In genomic region chr1:150322310-150322709, GRCh38 we compare ENCODE assay signal across 8 cellular contexts. TPM values are rescaled to one million over a fixed set of nuclear protein-coding genes. Genes with fewer than 3 reads are reported as not detected.
A peak's percentile ranks its signal among the peaks of the same experiment; 100 is the strongest.
DNase-seq lines count a peak whose midpoint lies in the region; ATAC-seq and TF ChIP-seq lines count a peak whose summit lies in the region.

No MANE protein-coding gene starts in this region.

- DNase-seq in heart left ventricle (no peak), Right ventricle myocardium inferior (ENCODE audit: missing footprints) (no peak), tibial artery (no peak), AG20443 (ENCODE audit: low spot score) (no peak), NCI-H526 treated with DMSO at 0.1 percent for 48 hours (lab: John Stamatoyannopoulos, UW) (no peak)
- DNase-seq in activated T-cell treated with anti-CD3 and anti-CD28 coated beads, Interleukin-2, amount 50 U/mL, for 4 hours = no peak

- 89 to 94% (median 92%) methylated on average over 3 of the region's 3 CpGs for WGBS in heart left ventricle, 4 donors

- H3K9me3 Mint-ChIP-seq in activated T-cell treated with anti-CD3 and anti-CD28 coated beads, Interleukin-2, amount 50 U/mL, for 4 hours = no peaks in the 10 kb centered on the region

- peaks cover 2 to 37% (median 27%) of the 10 kb centered on the region in 9 donors for H3K36me3 ChIP-seq in heart left ventricle
- H3K36me3 ChIP-seq in tibial artery = peaks cover 21 to 29% (median 29%) of the 10 kb centered on the region in 3 donors

- H3K4me3 ChIP-seq in heart left ventricle = peak overlapping the region in 11 of 12 donors; percentile 55 to 92 (median 81)
- peak overlapping the region; percentile 69 for H3K4me3 ChIP-seq in iPS-18c (ENCODE audit: insufficient read depth, low read depth, low read length)
- peak overlapping the region; percentile 79 to 94 for H3K4me3 ChIP-seq in tibial artery

- peaks cover 27% of the 10 kb centered on the region for H3K4me1 Mint-ChIP-seq in activated T-cell treated with anti-CD3 and anti-CD28 coated beads, Interleukin-2, amount 50 U/mL, for 4 hours (ENCODE audit: low read depth)

- H3K27ac ChIP-seq in heart left ventricle = peak overlapping the region in 4 of 12 donors; percentile 84 to 96 (median 92)
- H3K27ac ChIP-seq in tibial artery = peak overlapping the region in 1 of 2 donors; percentile 88

- no peaks in the 10 kb centered on the region for H3K27me3 Mint-ChIP-seq in activated T-cell treated with anti-CD3 and anti-CD28 coated beads, Interleukin-2, amount 50 U/mL, for 4 hours (ENCODE audit: low read depth)

- H3K4me1 ChIP-seq in heart left ventricle (peaks cover 0 to 28% (median 11%) of the 10 kb centered on the region in 12 donors), tibial artery (peaks cover 0 to 25% (median 13%) of the 10 kb centered on the region in 4 donors)

- TF ChIP-seq POLR2A in heart left ventricle (IDR thresholded peaks at IDR 0.05) = no peak

- peak overlapping the region; percentile 99 for H3K4me3 Mint-ChIP-seq in activated T-cell treated with anti-CD3 and anti-CD28 coated beads, Interleukin-2, amount 50 U/mL, for 4 hours

- H3K36me3 Mint-ChIP-seq in activated T-cell treated with anti-CD3 and anti-CD28 coated beads, Interleukin-2, amount 50 U/mL, for 4 hours (ENCODE audit: insufficient read depth) = peaks cover 22% of the 10 kb centered on the region

- no peak for ATAC-seq in heart left ventricle
- no peak for ATAC-seq in Right ventricle myocardium inferior
- peak; percentile 69 to 70 for ATAC-seq in activated T-cell treated with anti-CD3 and anti-CD28 coated beads, Interleukin-2, amount 50 U/mL, for 4 hours
- ATAC-seq in HG02571 (IDR thresholded peaks at IDR 0.05; ENCODE audit: unreplicated experiment) = no peak

- H3K9me3 ChIP-seq in heart left ventricle = no peaks in the 10 kb centered on the region
- H3K9me3 ChIP-seq in iPS-18c (ENCODE audit: control insufficient read depth, insufficient read depth, low read length) = no peaks in the 10 kb centered on the region
- no peaks in the 10 kb centered on the region for H3K9me3 ChIP-seq in tibial artery

- H3K27me3 ChIP-seq in heart left ventricle (no peaks in the 10 kb centered on the region), tibial artery (no peaks in the 10 kb centered on the region)

- intact Hi-C loops in heart left ventricle (cut with DNase I) = loop anchor here in 4 of 10 donors (5.0 to 10.0 kb wide), 3 partner anchors 40 to 68 kb away; partner anchors contain the start of genes CA14 (in 3 of the 4) and RPRD2 (in 1 of the 4)
- intact Hi-C loops in Right ventricle myocardium inferior (cut with DNase I) = no loop called here
- intact Hi-C loops in tibial artery (cut with DNase I; ENCODE audit: low total_unique reads) = no loop called here

- TF ChIP-seq CTCF in heart left ventricle (IDR thresholded peaks at IDR 0.05) = no peak
- TF ChIP-seq CTCF in tibial artery (IDR thresholded peaks at IDR 0.05) = no peak

RNA-seq across cellular contexts. Expression of gene PRPF3, which starts 1.0 kb away (rescaled TPM):
- total RNA-seq in heart left ventricle (10 to 100 TPM; 12.4 to 28.1 (median 19.5) TPM), Right ventricle myocardium inferior (21.9 TPM)
- polyA plus RNA-seq in heart left ventricle = 10 to 100 TPM; 17.8 to 19.5 TPM
- total RNA-seq in activated T-cell treated with anti-CD3 and anti-CD28 coated beads, Interleukin-2, amount 50 U/mL, for 4 hours = 100 to 1,000 TPM in 2 of 3 donors, 10 to 100 TPM in 1; 88.3 to 108 (median 102) TPM

RNA-seq across cellular contexts. Expression of gene MRPS21, which starts 28.6 kb away (rescaled TPM):
- total RNA-seq in heart left ventricle (10 to 100 TPM; 44.5 to 77.2 (median 61.0) TPM), Right ventricle myocardium inferior (70.8 TPM)
- 100 to 1,000 TPM in 1 of 2 donors, 10 to 100 TPM in 1; 64.2 to 139 TPM for polyA plus RNA-seq in heart left ventricle
- 10 to 100 TPM; 76.1 to 80.5 (median 79.4) TPM for total RNA-seq in activated T-cell treated with anti-CD3 and anti-CD28 coated beads, Interleukin-2, amount 50 U/mL, for 4 hours

RNA-seq across cellular contexts. Expression of gene CIART, which starts 40.0 kb away (rescaled TPM):
- 10 to 100 TPM in 4 of 9 donors, 1 to 10 TPM in 5; 2.3 to 23.9 (median 7.1) TPM for total RNA-seq in heart left ventricle
- polyA plus RNA-seq in heart left ventricle = 10 to 100 TPM in 1 of 2 donors, 1 to 10 TPM in 1; 4.1 to 15.0 TPM
- total RNA-seq in Right ventricle myocardium inferior = 12.8 TPM
- 1 to 10 TPM; 2.0 to 2.3 (median 2.3) TPM for total RNA-seq in activated T-cell treated with anti-CD3 and anti-CD28 coated beads, Interleukin-2, amount 50 U/mL, for 4 hours

RNA-seq across cellular contexts. Expression of gene RPRD2, which starts 41.6 kb away (rescaled TPM):
- total RNA-seq in heart left ventricle (10 to 100 TPM; 19.4 to 33.4 (median 25.3) TPM), Right ventricle myocardium inferior (23.6 TPM)
- polyA plus RNA-seq in heart left ventricle = 1 to 10 TPM; 6.4 to 8.6 TPM
- 10 to 100 TPM; 18.6 to 19.8 (median 19.2) TPM for total RNA-seq in activated T-cell treated with anti-CD3 and anti-CD28 coated beads, Interleukin-2, amount 50 U/mL, for 4 hours

RNA-seq across cellular contexts. Expression of gene C1orf54, which starts 49.7 kb away (rescaled TPM):
- total RNA-seq in heart left ventricle (10 to 100 TPM in 6 of 9 donors, 1 to 10 TPM in 3; 5.0 to 30.5 (median 10.7) TPM), Right ventricle myocardium inferior (15.8 TPM)
- polyA plus RNA-seq in heart left ventricle = 10 to 100 TPM; 18.5 to 20.9 TPM
- under 1 TPM; 0.38 to 0.58 (median 0.40) TPM for total RNA-seq in activated T-cell treated with anti-CD3 and anti-CD28 coated beads, Interleukin-2, amount 50 U/mL, for 4 hours

Comparison
In these comparisons a context has a peak if more than half of its experiments do, and no peak if none do; other contexts are left out.
1. ATAC-seq: peak in activated T-cell treated with anti-CD3 and anti-CD28 coated beads, Interleukin-2, amount 50 U/mL, for 4 hours (2 of 2); none in heart left ventricle (0 of 4), Right ventricle myocardium inferior (single experiment) and HG02571 (single experiment).
2. Peak in every context shown above with its lines, with median percentiles within 50 percentile points of each other: H3K4me3 ChIP-seq.